In genomic region chr2:146807568-146808168, GRCh38 we compare ENCODE assay signal across 20 cellular contexts.
"Had no signal": no experiment of that assay in that cellular context is flagged by ENCODE, and none has a peak within 500 bp of the region (broad histone marks: within the 10 kb centered on the region; RNA-seq: fewer than 3 reads in every experiment).

No MANE protein-coding gene starts in this region.

- H3K27me3 Mint-ChIP-seq: activated B cell treated with CpG ODN at 0.5 μM for 24 hours, memory B cell had no signal

- H3K36me3 ChIP-seq: colonic mucosa had no signal

- H3K4me3 ChIP-seq: body of pancreas, colonic mucosa, mucosa of descending colon had no signal

- H3K4me1 ChIP-seq: body of pancreas, colonic mucosa had no signal

- H3K27me3 ChIP-seq: body of pancreas, colonic mucosa had no signal

- H3K27ac ChIP-seq: body of pancreas, colonic mucosa had no signal

- DNase-seq: activated B cell treated with CpG ODN at 0.5 μM for 24 hours; activated CD4-positive, alpha-beta T cell treated with anti-CD3 and anti-CD28 coated beads for 48 hours; activated CD8-positive, alpha-beta memory T cell treated with anti-CD3 and anti-CD28 coated beads, Interleukin-2, amount 50 U/mL, for 4 hours; activated CD8-positive, alpha-beta T cell treated with anti-CD3 and anti-CD28 coated beads, Interleukin-2, amount 10 ng/mL, durations not matched to agents 7 days and 5 days; activated gamma-delta T cell; activated T-cell treated with anti-CD3 and anti-CD28 coated beads, Interleukin-2, amount 50 U/mL, for 72 hours; body of pancreas; caudate nucleus; colonic mucosa; hypothalamus; kidney; left ventricle myocardium superior; natural killer cell; occipital lobe; stimulated activated CD4-positive, alpha-beta T cell treated with anti-CD3 and anti-CD28 coated beads, Interleukin-2, amount 100 ng/mL, for 24 hours had no signal

- H3K27ac Mint-ChIP-seq: activated B cell treated with CpG ODN at 0.5 μM for 24 hours; activated CD8-positive, alpha-beta T cell treated with anti-CD3 and anti-CD28 coated beads, Interleukin-2, amount 10 ng/mL, durations not matched to agents 7 days and 5 days; activated naive CD4-positive, alpha-beta T cell treated with anti-CD3 and anti-CD28 coated beads, Interleukin-2, amount 50 U/mL, for 72 hours; activated T-cell treated with anti-CD3 and anti-CD28 coated beads, Interleukin-2, amount 50 U/mL, for 72 hours; memory B cell; natural killer cell; T-helper 1 cell treated with Interleukin-12 subunit alpha and Interleukin-12 subunit beta and Interleukin-4 antibody, amounts not matched to agents 30 μg/mL and 1 μg/mL, for 36 hours had no signal

- H3K4me3 Mint-ChIP-seq: activated B cell treated with CpG ODN at 0.5 μM for 24 hours; activated CD8-positive, alpha-beta T cell treated with anti-CD3 and anti-CD28 coated beads, Interleukin-2, amount 10 ng/mL, durations not matched to agents 7 days and 5 days; activated T-cell treated with anti-CD3 and anti-CD28 coated beads, Interleukin-2, amount 50 U/mL, for 72 hours; memory B cell; natural killer cell; T-helper 1 cell treated with Interleukin-12 subunit alpha and Interleukin-12 subunit beta and Interleukin-4 antibody, amounts not matched to agents 30 μg/mL and 1 μg/mL, for 36 hours had no signal

- H3K36me3 Mint-ChIP-seq: memory B cell, natural killer cell had no signal

- ATAC-seq: activated CD8-positive, alpha-beta T cell treated with anti-CD3 and anti-CD28 coated beads, Interleukin-2, amount 10 ng/mL, durations not matched to agents 7 days and 5 days; activated naive CD4-positive, alpha-beta T cell treated with anti-CD3 and anti-CD28 coated beads, Interleukin-2, amount 50 U/mL, for 72 hours; activated T-cell treated with anti-CD3 and anti-CD28 coated beads, Interleukin-2, amount 50 U/mL, for 72 hours; body of pancreas; esophagus mucosa; left ventricle myocardium superior; mucosa of descending colon; natural killer cell had no signal

- H3K4me1 Mint-ChIP-seq: activated B cell treated with CpG ODN at 0.5 μM for 24 hours, memory B cell, natural killer cell had no signal

- H3K9me3 ChIP-seq: body of pancreas, colonic mucosa, mucosa of descending colon had no signal
